Comparison of ENCODE assay signal across 1 cellular context in genomic region chr17:30886187-30886586, GRCh38.
TF ChIP-seq lines count a peak whose summit lies in the region.

No MANE protein-coding gene starts in this region.

TF ChIP-seq in HEK293, 187 proteins besides CTCF, POLR2A, EP300 and RAD21 (continued from another document and continues in another):
- TF ChIP-seq ZNF558 (tag by site-specific recombination; IDR thresholded peaks at IDR 0.05) (0 out of 2 replicates have a peak, but pooled peaks have one; percentile 16), PRDM2 (tag by site-specific recombination; IDR thresholded peaks at IDR 0.05; ENCODE audit: borderline replicate concordance) (no peak), ZNF394 (tag by site-specific recombination; IDR thresholded peaks at IDR 0.05; ENCODE audit: borderline replicate concordance) (peak; percentile 93), ZNF596 (tag by site-specific recombination; IDR thresholded peaks at IDR 0.05) (no peak), ZFP3 (tag by site-specific recombination; IDR thresholded peaks at IDR 0.05; ENCODE audit: low read depth) (no peak), ZNF654 (tag by site-specific recombination; IDR thresholded peaks at IDR 0.05; ENCODE audit: low read depth) (peak; percentile 25; the same call in 1 of the 2 replicates), ZFP37 (tag by site-specific recombination; IDR thresholded peaks at IDR 0.05) (no peak), ZNF140 (tag by site-specific recombination; IDR thresholded peaks at IDR 0.05) (0 out of 2 replicates have a peak, but pooled peaks have one; percentile 63), ZNF366 (tag by site-specific recombination; conservative IDR thresholded peaks at IDR 0.05) (no peak), PRDM1 (tag by site-specific recombination; IDR thresholded peaks at IDR 0.05) (no peak), ZNF555 (tag by site-specific recombination; conservative IDR thresholded peaks at IDR 0.05) (peak; percentile 65), ZNF623 (tag by site-specific recombination; IDR thresholded peaks at IDR 0.05) (peak; percentile 36; the same call in 1 of the 2 replicates), TCF7L2 (IDR thresholded peaks at IDR 0.05; ENCODE audit: borderline replicate concordance, low read depth, low read length) (no peak), ZNF214 (tag by site-specific recombination; IDR thresholded peaks at IDR 0.05; ENCODE audit: borderline replicate concordance) (no peak), SETDB1 (IDR thresholded peaks at IDR 0.05; ENCODE audit: insufficient read length, low read length) (no peak), ZBTB11 (tag by site-specific recombination; conservative IDR thresholded peaks at IDR 0.05; ENCODE audit: low read depth) (peak; percentile 55), SP7 (tag by site-specific recombination; IDR thresholded peaks at IDR 0.05) (no peak), HIC1 (tag by site-specific recombination; IDR thresholded peaks at IDR 0.05) (no peak), ZNF510 (tag by site-specific recombination; IDR thresholded peaks at IDR 0.05; ENCODE audit: insufficient replicate concordance) (peak; percentile 57), ZNF488 (tag by site-specific recombination; IDR thresholded peaks at IDR 0.05) (no peak), ZNF426 (tag by site-specific recombination; IDR thresholded peaks at IDR 0.05) (peak; percentile 80), ZNF266 (tag by site-specific recombination; IDR thresholded peaks at IDR 0.05; ENCODE audit: low read depth) (0 out of 2 replicates have a peak, but pooled peaks have one; percentile 19), ZNF670 (tag by site-specific recombination; IDR thresholded peaks at IDR 0.05; ENCODE audit: low read depth) (no peak)
- TF ChIP-seq, protein P1, sequence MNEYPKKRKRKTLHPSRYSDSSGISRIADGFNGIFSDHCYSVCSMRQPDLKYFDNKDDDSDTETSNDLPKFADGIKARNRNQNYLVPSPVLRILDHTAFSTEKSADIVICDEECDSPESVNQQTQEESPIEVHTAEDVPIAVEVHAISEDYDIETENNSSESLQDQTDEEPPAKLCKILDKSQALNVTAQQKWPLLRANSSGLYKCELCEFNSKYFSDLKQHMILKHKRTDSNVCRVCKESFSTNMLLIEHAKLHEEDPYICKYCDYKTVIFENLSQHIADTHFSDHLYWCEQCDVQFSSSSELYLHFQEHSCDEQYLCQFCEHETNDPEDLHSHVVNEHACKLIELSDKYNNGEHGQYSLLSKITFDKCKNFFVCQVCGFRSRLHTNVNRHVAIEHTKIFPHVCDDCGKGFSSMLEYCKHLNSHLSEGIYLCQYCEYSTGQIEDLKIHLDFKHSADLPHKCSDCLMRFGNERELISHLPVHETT (tag by site-specific recombination; IDR thresholded peaks at IDR 0.05): no peak
- TF ChIP-seq, protein P2, sequence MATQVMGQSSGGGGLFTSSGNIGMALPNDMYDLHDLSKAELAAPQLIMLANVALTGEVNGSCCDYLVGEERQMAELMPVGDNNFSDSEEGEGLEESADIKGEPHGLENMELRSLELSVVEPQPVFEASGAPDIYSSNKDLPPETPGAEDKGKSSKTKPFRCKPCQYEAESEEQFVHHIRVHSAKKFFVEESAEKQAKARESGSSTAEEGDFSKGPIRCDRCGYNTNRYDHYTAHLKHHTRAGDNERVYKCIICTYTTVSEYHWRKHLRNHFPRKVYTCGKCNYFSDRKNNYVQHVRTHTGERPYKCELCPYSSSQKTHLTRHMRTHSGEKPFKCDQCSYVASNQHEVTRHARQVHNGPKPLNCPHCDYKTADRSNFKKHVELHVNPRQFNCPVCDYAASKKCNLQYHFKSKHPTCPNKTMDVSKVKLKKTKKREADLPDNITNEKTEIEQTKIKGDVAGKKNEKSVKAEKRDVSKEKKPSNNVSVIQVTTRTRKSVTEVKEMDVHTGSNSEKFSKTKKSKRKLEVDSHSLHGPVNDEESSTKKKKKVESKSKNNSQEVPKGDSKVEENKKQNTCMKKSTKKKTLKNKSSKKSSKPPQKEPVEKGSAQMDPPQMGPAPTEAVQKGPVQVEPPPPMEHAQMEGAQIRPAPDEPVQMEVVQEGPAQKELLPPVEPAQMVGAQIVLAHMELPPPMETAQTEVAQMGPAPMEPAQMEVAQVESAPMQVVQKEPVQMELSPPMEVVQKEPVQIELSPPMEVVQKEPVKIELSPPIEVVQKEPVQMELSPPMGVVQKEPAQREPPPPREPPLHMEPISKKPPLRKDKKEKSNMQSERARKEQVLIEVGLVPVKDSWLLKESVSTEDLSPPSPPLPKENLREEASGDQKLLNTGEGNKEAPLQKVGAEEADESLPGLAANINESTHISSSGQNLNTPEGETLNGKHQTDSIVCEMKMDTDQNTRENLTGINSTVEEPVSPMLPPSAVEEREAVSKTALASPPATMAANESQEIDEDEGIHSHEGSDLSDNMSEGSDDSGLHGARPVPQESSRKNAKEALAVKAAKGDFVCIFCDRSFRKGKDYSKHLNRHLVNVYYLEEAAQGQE (tag by site-specific recombination; IDR thresholded peaks at IDR 0.05): peak; percentile 35; the same call in 1 of the 2 replicates
- TF ChIP-seq, protein P3, sequence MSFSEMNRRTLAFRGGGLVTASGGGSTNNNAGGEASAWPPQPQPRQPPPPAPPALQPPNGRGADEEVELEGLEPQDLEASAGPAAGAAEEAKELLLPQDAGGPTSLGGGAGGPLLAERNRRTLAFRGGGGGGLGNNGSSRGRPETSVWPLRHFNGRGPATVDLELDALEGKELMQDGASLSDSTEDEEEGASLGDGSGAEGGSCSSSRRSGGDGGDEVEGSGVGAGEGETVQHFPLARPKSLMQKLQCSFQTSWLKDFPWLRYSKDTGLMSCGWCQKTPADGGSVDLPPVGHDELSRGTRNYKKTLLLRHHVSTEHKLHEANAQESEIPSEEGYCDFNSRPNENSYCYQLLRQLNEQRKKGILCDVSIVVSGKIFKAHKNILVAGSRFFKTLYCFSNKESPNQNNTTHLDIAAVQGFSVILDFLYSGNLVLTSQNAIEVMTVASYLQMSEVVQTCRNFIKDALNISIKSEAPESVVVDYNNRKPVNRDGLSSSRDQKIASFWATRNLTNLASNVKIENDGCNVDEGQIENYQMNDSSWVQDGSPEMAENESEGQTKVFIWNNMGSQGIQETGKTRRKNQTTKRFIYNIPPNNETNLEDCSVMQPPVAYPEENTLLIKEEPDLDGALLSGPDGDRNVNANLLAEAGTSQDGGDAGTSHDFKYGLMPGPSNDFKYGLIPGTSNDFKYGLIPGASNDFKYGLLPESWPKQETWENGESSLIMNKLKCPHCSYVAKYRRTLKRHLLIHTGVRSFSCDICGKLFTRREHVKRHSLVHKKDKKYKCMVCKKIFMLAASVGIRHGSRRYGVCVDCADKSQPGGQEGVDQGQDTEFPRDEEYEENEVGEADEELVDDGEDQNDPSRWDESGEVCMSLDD (tag by site-specific recombination; IDR thresholded peaks at IDR 0.05): no peak
- TF ChIP-seq, protein P4, sequence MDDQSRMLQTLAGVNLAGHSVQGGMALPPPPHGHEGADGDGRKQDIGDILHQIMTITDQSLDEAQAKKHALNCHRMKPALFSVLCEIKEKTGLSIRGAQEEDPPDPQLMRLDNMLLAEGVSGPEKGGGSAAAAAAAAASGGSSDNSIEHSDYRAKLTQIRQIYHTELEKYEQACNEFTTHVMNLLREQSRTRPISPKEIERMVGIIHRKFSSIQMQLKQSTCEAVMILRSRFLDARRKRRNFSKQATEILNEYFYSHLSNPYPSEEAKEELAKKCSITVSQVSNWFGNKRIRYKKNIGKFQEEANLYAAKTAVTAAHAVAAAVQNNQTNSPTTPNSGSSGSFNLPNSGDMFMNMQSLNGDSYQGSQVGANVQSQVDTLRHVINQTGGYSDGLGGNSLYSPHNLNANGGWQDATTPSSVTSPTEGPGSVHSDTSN (CRISPR knock-in tag; IDR thresholded peaks at IDR 0.05): no peak
